Comparison of ENCODE assay signal across 1 cellular context in the genomic region with DNA sequence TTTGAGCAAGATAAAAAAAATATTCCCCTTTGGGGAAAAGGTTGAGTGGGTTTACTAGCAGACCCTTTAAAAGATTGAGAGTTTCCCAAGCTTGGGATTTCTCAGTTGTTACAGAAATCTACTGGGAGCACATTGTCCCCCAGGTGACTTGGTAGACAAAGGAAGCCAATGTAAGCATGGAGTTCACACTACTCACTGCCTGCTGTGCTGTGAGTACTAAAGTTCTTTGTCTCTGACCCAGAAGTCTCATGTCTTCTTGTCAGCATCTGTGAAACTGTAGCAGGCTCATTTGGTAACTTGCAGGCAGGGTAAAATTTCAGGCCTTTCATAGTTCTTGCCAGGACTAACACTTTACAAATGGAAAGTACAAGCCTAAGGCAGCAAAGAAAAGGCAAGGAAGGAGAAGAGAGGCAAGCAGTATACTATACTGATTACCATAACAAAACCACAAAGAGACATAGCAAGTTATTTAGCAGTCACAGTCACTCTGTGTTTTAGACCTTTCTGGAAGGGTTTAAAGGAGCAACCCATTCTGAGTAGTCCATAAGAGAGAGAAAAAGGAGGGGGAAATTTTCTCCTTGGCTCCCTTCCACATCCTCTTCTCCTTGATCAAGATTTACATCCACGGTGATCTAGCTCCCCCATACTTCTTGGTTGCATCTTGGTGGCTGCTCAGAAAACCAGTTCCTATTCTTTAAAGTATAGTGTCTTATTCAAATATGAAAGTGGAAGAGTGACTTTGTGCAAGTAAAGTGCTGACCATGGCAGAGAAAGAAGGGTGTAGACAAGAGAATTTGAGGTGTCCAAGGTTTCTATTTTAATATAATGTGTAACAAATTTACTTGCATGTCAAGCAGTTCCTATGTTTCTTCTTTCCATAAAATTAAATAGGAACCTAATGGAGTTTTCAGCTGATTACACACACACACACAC.
TF ChIP-seq lines count a peak whose summit lies in the region.

No MANE protein-coding gene starts in this region.

TF ChIP-seq in GM23338, 12 proteins besides CTCF, POLR2A, EP300 and RAD21 (continued from another document):
- TF ChIP-seq, protein P1, sequence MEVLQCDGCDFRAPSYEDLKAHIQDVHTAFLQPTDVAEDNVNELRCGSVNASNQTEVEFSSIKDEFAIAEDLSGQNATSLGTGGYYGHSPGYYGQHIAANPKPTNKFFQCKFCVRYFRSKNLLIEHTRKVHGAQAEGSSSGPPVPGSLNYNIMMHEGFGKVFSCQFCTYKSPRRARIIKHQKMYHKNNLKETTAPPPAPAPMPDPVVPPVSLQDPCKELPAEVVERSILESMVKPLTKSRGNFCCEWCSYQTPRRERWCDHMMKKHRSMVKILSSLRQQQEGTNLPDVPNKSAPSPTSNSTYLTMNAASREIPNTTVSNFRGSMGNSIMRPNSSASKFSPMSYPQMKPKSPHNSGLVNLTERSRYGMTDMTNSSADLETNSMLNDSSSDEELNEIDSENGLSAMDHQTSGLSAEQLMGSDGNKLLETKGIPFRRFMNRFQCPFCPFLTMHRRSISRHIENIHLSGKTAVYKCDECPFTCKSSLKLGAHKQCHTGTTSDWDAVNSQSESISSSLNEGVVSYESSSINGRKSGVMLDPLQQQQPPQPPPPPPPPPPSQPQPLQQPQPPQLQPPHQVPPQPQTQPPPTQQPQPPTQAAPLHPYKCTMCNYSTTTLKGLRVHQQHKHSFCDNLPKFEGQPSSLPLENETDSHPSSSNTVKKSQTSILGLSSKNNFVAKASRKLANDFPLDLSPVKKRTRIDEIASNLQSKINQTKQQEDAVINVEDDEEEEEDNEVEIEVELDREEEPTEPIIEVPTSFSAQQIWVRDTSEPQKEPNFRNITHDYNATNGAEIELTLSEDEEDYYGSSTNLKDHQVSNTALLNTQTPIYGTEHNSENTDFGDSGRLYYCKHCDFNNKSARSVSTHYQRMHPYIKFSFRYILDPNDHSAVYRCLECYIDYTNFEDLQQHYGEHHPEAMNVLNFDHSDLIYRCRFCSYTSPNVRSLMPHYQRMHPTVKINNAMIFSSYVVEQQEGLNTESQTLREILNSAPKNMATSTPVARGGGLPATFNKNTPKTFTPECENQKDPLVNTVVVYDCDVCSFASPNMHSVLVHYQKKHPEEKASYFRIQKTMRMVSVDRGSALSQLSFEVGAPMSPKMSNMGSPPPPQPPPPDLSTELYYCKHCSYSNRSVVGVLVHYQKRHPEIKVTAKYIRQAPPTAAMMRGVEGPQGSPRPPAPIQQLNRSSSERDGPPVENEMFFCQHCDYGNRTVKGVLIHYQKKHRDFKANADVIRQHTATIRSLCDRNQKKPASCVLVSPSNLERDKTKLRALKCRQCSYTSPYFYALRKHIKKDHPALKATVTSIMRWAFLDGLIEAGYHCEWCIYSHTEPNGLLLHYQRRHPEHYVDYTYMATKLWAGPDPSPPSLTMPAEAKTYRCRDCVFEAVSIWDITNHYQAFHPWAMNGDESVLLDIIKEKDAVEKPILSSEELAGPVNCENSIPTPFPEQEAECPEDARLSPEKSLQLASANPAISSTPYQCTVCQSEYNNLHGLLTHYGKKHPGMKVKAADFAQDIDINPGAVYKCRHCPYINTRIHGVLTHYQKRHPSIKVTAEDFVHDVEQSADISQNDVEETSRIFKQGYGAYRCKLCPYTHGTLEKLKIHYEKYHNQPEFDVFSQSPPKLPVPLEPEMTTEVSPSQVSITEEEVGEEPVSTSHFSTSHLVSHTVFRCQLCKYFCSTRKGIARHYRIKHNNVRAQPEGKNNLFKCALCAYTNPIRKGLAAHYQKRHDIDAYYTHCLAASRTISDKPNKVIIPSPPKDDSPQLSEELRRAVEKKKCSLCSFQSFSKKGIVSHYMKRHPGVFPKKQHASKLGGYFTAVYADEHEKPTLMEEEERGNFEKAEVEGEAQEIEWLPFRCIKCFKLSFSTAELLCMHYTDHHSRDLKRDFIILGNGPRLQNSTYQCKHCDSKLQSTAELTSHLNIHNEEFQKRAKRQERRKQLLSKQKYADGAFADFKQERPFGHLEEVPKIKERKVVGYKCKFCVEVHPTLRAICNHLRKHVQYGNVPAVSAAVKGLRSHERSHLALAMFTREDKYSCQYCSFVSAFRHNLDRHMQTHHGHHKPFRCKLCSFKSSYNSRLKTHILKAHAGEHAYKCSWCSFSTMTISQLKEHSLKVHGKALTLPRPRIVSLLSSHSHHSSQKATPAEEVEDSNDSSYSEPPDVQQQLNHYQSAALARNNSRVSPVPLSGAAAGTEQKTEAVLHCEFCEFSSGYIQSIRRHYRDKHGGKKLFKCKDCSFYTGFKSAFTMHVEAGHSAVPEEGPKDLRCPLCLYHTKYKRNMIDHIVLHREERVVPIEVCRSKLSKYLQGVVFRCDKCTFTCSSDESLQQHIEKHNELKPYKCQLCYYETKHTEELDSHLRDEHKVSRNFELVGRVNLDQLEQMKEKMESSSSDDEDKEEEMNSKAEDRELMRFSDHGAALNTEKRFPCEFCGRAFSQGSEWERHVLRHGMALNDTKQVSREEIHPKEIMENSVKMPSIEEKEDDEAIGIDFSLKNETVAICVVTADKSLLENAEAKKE (CRISPR knock-in tag; IDR thresholded peaks at IDR 0.05), result no peak
- TF ChIP-seq JUNB (IDR thresholded peaks at IDR 0.05; ENCODE audit: unreplicated experiment), result no peak
- no peak for TF ChIP-seq POLR2AphosphoS5 (IDR thresholded peaks at IDR 0.05; ENCODE audit: low read depth)
- no peak for TF ChIP-seq CREB1 (CRISPR knock-in tag; IDR thresholded peaks at IDR 0.05; ENCODE audit: low read depth)
- TF ChIP-seq EZH2phosphoT487 (IDR thresholded peaks at IDR 0.05; ENCODE audit: unreplicated experiment), result no peak
